In genomic region chr15:63044645-63045437, GRCh38 we compare ENCODE assay signal across 10 cellular contexts. TPM values are rescaled to one million over a fixed set of nuclear protein-coding genes. Genes with fewer than 3 reads are reported as not detected.
DNase-seq lines count a peak whose midpoint lies in the region; FAIRE-seq and TF ChIP-seq lines count a peak whose summit lies in the region.
"Had no signal": no experiment of that assay in that cellular context is flagged by ENCODE, and none has a peak within 500 bp of the region (broad histone marks: within the 10 kb centered on the region; RNA-seq: fewer than 3 reads in every experiment).

No MANE protein-coding gene starts in this region.

- peak overlapping the region; percentile 84 for H3K4me2 ChIP-seq in keratinocyte (ENCODE audit: control insufficient read depth, extremely low read depth, insufficient read depth, low read depth, low read length)

- no peak for TF ChIP-seq POLR2A in spleen (IDR thresholded peaks at IDR 0.05)

- peaks cover 39% of the 10 kb centered on the region for H3K4me1 Mint-ChIP-seq in MCF 10A (ENCODE audit: insufficient read depth, unreplicated experiment)

- H3K27ac Mint-ChIP-seq in MCF 10A (ENCODE audit: low read depth, unreplicated experiment): no peak overlapping the region
- H3K27ac Mint-ChIP-seq: activated naive CD4-positive, alpha-beta T cell treated with anti-CD3 and anti-CD28 coated beads, Interleukin-2, amount 10 ng/mL, durations not matched to agents 7 days and 5 days had no signal

- CTCF ChIA-PET in MCF 10A (lab: Yijun Ruan, JAX): interaction anchor here (0.5 to 7.7 kb wide), 15 partner anchors 8 to 704 kb away, joined by 3 to 109 read pairs (median 3); no protein-coding TSS in a partner anchor

- FAIRE-seq in keratinocyte (lab: Jason Lieb, UNC): peak; percentile 29

- H3K9ac ChIP-seq in keratinocyte (ENCODE audit: control insufficient read depth, extremely low read depth, insufficient read depth, low read length): peak overlapping the region; percentile 63

- no peaks in the 10 kb centered on the region for H3K9me3 Mint-ChIP-seq in MCF 10A (ENCODE audit: unreplicated experiment)
- H3K9me3 Mint-ChIP-seq: activated naive CD4-positive, alpha-beta T cell treated with anti-CD3 and anti-CD28 coated beads, Interleukin-2, amount 10 ng/mL, durations not matched to agents 7 days and 5 days had no signal

- H3K9me3 ChIP-seq in keratinocyte (ENCODE audit: control insufficient read depth, low read depth, low read length): no peaks in the 10 kb centered on the region
- no peaks in the 10 kb centered on the region for H3K9me3 ChIP-seq in spleen

- H3K4me1 ChIP-seq in keratinocyte (ENCODE audit: control insufficient read depth, extremely low read depth, insufficient read depth, low read length) (peaks cover 69% of the 10 kb centered on the region), spleen (peaks cover 25 to 61% (median 46%) of the 10 kb centered on the region in 6 donors)

- DNase-seq in HCEC 1CT: peak; percentile 50
- DNase-seq in MCF 10A (ENCODE audit: unreplicated experiment): no peak
- no peak for DNase-seq in keratinocyte (ENCODE audit: low read depth, low spot score)
- no peak for DNase-seq in spleen
- no peak for DNase-seq in GM10266 (ENCODE audit: extremely low spot score)
- DNase-seq in GM19238 (ENCODE audit: insufficient read length, low spot score): no peak
- no peak for DNase-seq in middle frontal gyrus (ENCODE audit: extremely low spot score, low spot score)
- no peak for DNase-seq in epidermal melanocyte (ENCODE audit: insufficient read length, low spot score)
- DNase-seq: activated naive CD4-positive, alpha-beta T cell treated with anti-CD3 and anti-CD28 coated beads, Interleukin-2, amount 10 ng/mL, durations not matched to agents 7 days and 5 days; retina had no signal

- H3K79me2 ChIP-seq in keratinocyte (ENCODE audit: control insufficient read depth, insufficient read depth, low read length): peaks cover 39% of the 10 kb centered on the region

- H3K27me3 ChIP-seq in keratinocyte (ENCODE audit: control insufficient read depth, extremely low read depth, insufficient read depth, low read length) (no peaks in the 10 kb centered on the region), spleen (replicated peaks in 1 of 7) (peaks cover 6 to 76% (median 59%) of the 10 kb centered on the region in 7 donors)

- H3K27ac ChIP-seq in keratinocyte (ENCODE audit: control insufficient read depth, insufficient read depth, low read length): no peak overlapping the region
- peak overlapping the region in 6 of 8 donors; percentile 26 to 84 (median 75) for H3K27ac ChIP-seq in spleen

- H2AFZ ChIP-seq in keratinocyte (ENCODE audit: control insufficient read depth, low read length): no peak overlapping the region

- POLR2A ChIA-PET in MCF 10A (lab: Yijun Ruan, JAX): interaction anchor here (0.7 to 5.6 kb wide), 9 partner anchors 9 to 286 kb away, joined by 3 to 43 read pairs (median 3); no protein-coding TSS in a partner anchor

- intact Hi-C loops in MCF 10A (cut with micrococcal nuclease): loop anchor here (5.0 kb wide), 1 partner anchor 148 kb away; no protein-coding TSS in a partner anchor
- intact Hi-C loops in spleen (cut with DNase I; ENCODE audit: low total_unique reads): loop anchor here (10.0 kb wide), 1 partner anchor 230 kb away; the partner anchor contains the start of gene APH1B

- H4K20me1 ChIP-seq in keratinocyte (ENCODE audit: control insufficient read depth, extremely low read depth, insufficient read depth, low read length): no peaks in the 10 kb centered on the region

- WGBS in spleen, 5 donors: 34 to 43% (median 36%) methylated on average over 6 of the region's 6 CpGs

- H3K36me3 ChIP-seq in keratinocyte (ENCODE audit: control insufficient read depth in 2 of 2, extremely low read depth in 1 of 2, insufficient read depth in 2 of 2, low read length in 2 of 2) (peaks cover 0 to 5% of the 10 kb centered on the region in 2 experiments), spleen (no peaks in the 10 kb centered on the region)

- H3K4me3 ChIP-seq in keratinocyte (ENCODE audit: control insufficient read depth in 2 of 3, extremely low read depth in 1 of 3, insufficient read depth in 2 of 3, low read depth in 1 of 3, low read length in 3 of 3) (peak overlapping the region; percentile 74 to 87 (median 84)), spleen (peak overlapping the region in 7 of 8 donors; percentile 39 to 73 (median 51))

- peaks cover 27% of the 10 kb centered on the region for H3K36me3 Mint-ChIP-seq in MCF 10A (ENCODE audit: insufficient read depth, unreplicated experiment)
- H3K36me3 Mint-ChIP-seq: activated naive CD4-positive, alpha-beta T cell treated with anti-CD3 and anti-CD28 coated beads, Interleukin-2, amount 10 ng/mL, durations not matched to agents 7 days and 5 days had no signal

- H3K9me1 ChIP-seq in keratinocyte (ENCODE audit: control insufficient read depth, extremely low read depth, insufficient read depth, low read length): no peaks in the 10 kb centered on the region

- dilution Hi-C loops in keratinocyte (cut with MboI; ENCODE audit: extremely low pct_ligation_motif_present, low sequenced_read_pairs): loop anchor here (25.0 kb wide), 1 partner anchor 283 kb away; no protein-coding TSS in a partner anchor

- H3K27me3 Mint-ChIP-seq in MCF 10A (ENCODE audit: insufficient read depth, unreplicated experiment): no peaks in the 10 kb centered on the region

- BruUV-seq in MCF 10A (replicated peaks; lab: Mats Ljungman, UMichigan): no TSS peak

- TF ChIP-seq CTCF in MCF 10A (IDR thresholded peaks at IDR 0.05; ENCODE audit: unreplicated experiment) (no peak), keratinocyte (optimal IDR thresholded peaks at IDR 0.05 in 1 of 3, IDR thresholded peaks at IDR 0.05 in 1 of 3, conservative IDR thresholded peaks at IDR 0.05 in 1 of 3; ENCODE audit: extremely low read depth in 1 of 3, insufficient read depth in 2 of 3, low read length in 3 of 3) (no peak), spleen (IDR thresholded peaks at IDR 0.05 in 8 of 11, conservative IDR thresholded peaks at IDR 0.05 in 3 of 11) (no peak), GM10266 (IDR thresholded peaks at IDR 0.05; ENCODE audit: control insufficient read depth, insufficient read depth, low read depth, missing control alignments) (no peak)

- H3K4me3 Mint-ChIP-seq in MCF 10A (ENCODE audit: unreplicated experiment): peak overlapping the region; percentile 92
- H3K4me3 Mint-ChIP-seq: activated naive CD4-positive, alpha-beta T cell treated with anti-CD3 and anti-CD28 coated beads, Interleukin-2, amount 10 ng/mL, durations not matched to agents 7 days and 5 days had no signal

RNA-seq across cellular contexts. Expression of gene TPM1, which starts 2.3 kb away (rescaled TPM):
- total RNA-seq in MCF 10A (2022): 67.8 and 70.4 TPM in 2 replicates
- 348 to 381 TPM (median 370 TPM) in 3 replicates for polyA plus RNA-seq in keratinocyte
- polyA plus RNA-seq in keratinocyte (2011; ENCODE audit: low read depth): 470 TPM
- 448 and 582 TPM in 2 replicates for polyA plus RNA-seq in keratinocyte (2011; cell fraction: cytosol; rRNA removed)
- 562 and 605 TPM in 2 replicates for polyA plus RNA-seq in keratinocyte (2011; cell fraction: nucleus; rRNA removed)
- polyA plus RNA-seq in keratinocyte (2012; ENCODE audit: low replicate concordance): 162 and 249 TPM in 2 replicates
- 94.6 to 233 TPM (median 200 TPM) in 3 replicates for polyA minus RNA-seq in keratinocyte
- polyA minus RNA-seq in keratinocyte (2011; cell fraction: cytosol; rRNA and poly(A)+ RNA removed): 239 TPM
- 234 and 444 TPM in 2 replicates for polyA minus RNA-seq in keratinocyte (2011; cell fraction: nucleus; rRNA and poly(A)+ RNA removed)
- 100 to 1,000 TPM in 5 of 7 donors, 10 to 100 TPM in 2; 86.5 to 317 (median 126) TPM for total RNA-seq in spleen
- polyA plus RNA-seq in spleen: 100 to 1,000 TPM in 1 of 3 donors, 10 to 100 TPM in 2; 70.6 to 141 (median 91.0) TPM
